In genomic region chr2:46014911-46015654, GRCh38 we compare ENCODE assay signal across 12 cellular contexts.
DNase-seq lines count a peak whose midpoint lies in the region; ATAC-seq, FAIRE-seq and TF ChIP-seq lines count a peak whose summit lies in the region.
"Had no signal": no experiment of that assay in that cellular context is flagged by ENCODE, and none has a peak within 500 bp of the region (broad histone marks: within the 10 kb centered on the region; RNA-seq: fewer than 3 reads in every experiment).

No MANE protein-coding gene starts in this region.

- H3K9me3 ChIP-seq in heart right ventricle: no peaks in the 10 kb centered on the region
- H3K9me3 ChIP-seq in ectodermal cell (ENCODE audit: control insufficient read depth, low read length): no peaks in the 10 kb centered on the region
- H3K9me3 ChIP-seq in lower lobe of right lung: no peaks in the 10 kb centered on the region

- H3K27ac ChIP-seq in heart right ventricle: peak overlapping the region in 8 of 10 donors; percentile 5 to 76 (median 44)
- H3K27ac ChIP-seq in ectodermal cell (ENCODE audit: insufficient read depth, low read depth, low read length, poor library complexity, severe bottlenecking): peak overlapping the region; percentile 61
- H3K27ac ChIP-seq in lower lobe of right lung: peak overlapping the region; percentile 18

- intact Hi-C loops in heart right ventricle (cut with DNase I) (loop anchor here in 7 of 10 donors (5.0 to 10.0 kb wide), 5 partner anchors 42 to 352 kb away; partner anchors contain the start of gene EPAS1 (in 3 of the 7)), Right ventricle myocardium superior (cut with DNase I) (loop anchor here (5.0 kb wide), 1 partner anchor 347 kb away; no protein-coding TSS in a partner anchor), lower lobe of right lung (cut with DNase I) (no loop called here)

- H3K4me3 ChIP-seq in heart right ventricle (no peak overlapping the region), ectodermal cell (ENCODE audit: insufficient read depth, low read depth, low read length) (no peak overlapping the region), lower lobe of right lung (no peak overlapping the region)

- no peak for FAIRE-seq in urothelium cell line (lab: Jason Lieb, UNC)

- H3K4me1 ChIP-seq in heart right ventricle (peaks cover 0 to 60% (median 21%) of the 10 kb centered on the region in 9 donors), ectodermal cell (ENCODE audit: control insufficient read depth, insufficient read depth, low read length) (peaks cover 15% of the 10 kb centered on the region), lower lobe of right lung (peaks cover 23% of the 10 kb centered on the region)

- DNase-seq in heart right ventricle (peak in 1 of 2 donors; percentile 44), Right ventricle myocardium superior (no peak), lower lobe of right lung (no peak), urothelium cell line (ENCODE audit: low spot score) (peak; percentile 65), GM10266 (ENCODE audit: extremely low spot score) (no peak)
- DNase-seq: DND-41; MM.1S; NCI-H526; stimulated activated CD4-positive, alpha-beta T cell treated with anti-CD3 and anti-CD28 coated beads, Interleukin-2, amount 100 ng/mL, for 24 hours had no signal

- TF ChIP-seq CTCF in heart right ventricle (IDR thresholded peaks at IDR 0.05) (no peak), lower lobe of right lung (IDR thresholded peaks at IDR 0.05) (no peak), GM10266 (IDR thresholded peaks at IDR 0.05; ENCODE audit: control insufficient read depth, insufficient read depth, low read depth, missing control alignments) (no peak)

- H3K27me3 ChIP-seq in heart right ventricle (no peaks in the 10 kb centered on the region), ectodermal cell (ENCODE audit: control insufficient read depth, insufficient read depth, low read length, poor library complexity, severe bottlenecking) (no peaks in the 10 kb centered on the region), lower lobe of right lung (ENCODE audit: low read depth) (no peaks in the 10 kb centered on the region)

- peaks cover 0 to 35% (median 0%) of the 10 kb centered on the region in 9 donors for H3K36me3 ChIP-seq in heart right ventricle
- H3K36me3 ChIP-seq in ectodermal cell (ENCODE audit: control insufficient read depth, insufficient read depth, low read length): no peaks in the 10 kb centered on the region
- peaks cover 30% of the 10 kb centered on the region for H3K36me3 ChIP-seq in lower lobe of right lung

- 47 to 60% methylated on average over 6 of the region's 6 CpGs for WGBS in heart right ventricle, 2 donors
- 21 to 26% methylated on average over 5 of the region's 6 CpGs for WGBS in ectodermal cell, 2 experiments

- peak in 4 of 8 donors; percentile 35 to 54 (median 50) for ATAC-seq in heart right ventricle
- ATAC-seq in Right ventricle myocardium superior (ENCODE audit: poor library complexity): no peak
- no peak for ATAC-seq in lower lobe of right lung
- ATAC-seq in GM21576 (IDR thresholded peaks at IDR 0.05; ENCODE audit: unreplicated experiment): no peak
- no peak for ATAC-seq in GM21723 (IDR thresholded peaks at IDR 0.05; ENCODE audit: unreplicated experiment)
